Comparison of ENCODE assay signal across 20 cellular contexts in genomic region chr4:2049381-2049780, GRCh38. TPM values are rescaled to one million over a fixed set of nuclear protein-coding genes. Genes with fewer than 3 reads are reported as not detected.
DNase-seq lines count a peak whose midpoint lies in the region; ATAC-seq, FAIRE-seq and TF ChIP-seq lines count a peak whose summit lies in the region.
"Had no signal": no experiment of that assay in that cellular context is flagged by ENCODE, and none has a peak within 500 bp of the region (broad histone marks: within the 10 kb centered on the region; RNA-seq: fewer than 3 reads in every experiment).

No MANE protein-coding gene starts in this region.

- H3K4me3 ChIP-seq in right atrium auricular region (no peak overlapping the region), NB4 (ENCODE audit: low read depth, low read length) (no peak overlapping the region), kidney (ENCODE audit: low read length in 2 of 2) (no peak overlapping the region)
- H3K4me3 ChIP-seq: A549, HAP-1 had no signal

- H3K9me3 ChIP-seq in right atrium auricular region (no peaks in the 10 kb centered on the region), kidney (ENCODE audit: control insufficient read depth in 1 of 2, low read length in 2 of 2) (no peaks in the 10 kb centered on the region)
- H3K9me3 ChIP-seq: Caco-2, HAP-1 had no signal

- H3K9ac ChIP-seq in kidney (ENCODE audit: low read length in 2 of 2) = no peak overlapping the region

- no peaks in the 10 kb centered on the region for H3K36me3 Mint-ChIP-seq in type B pancreatic cell

- peaks cover 0 to 5% of the 10 kb centered on the region in 2 donors for H3K27me3 ChIP-seq in right atrium auricular region

- H3K36me3 ChIP-seq in right atrium auricular region (no peaks in the 10 kb centered on the region), kidney (ENCODE audit: control insufficient read depth in 1 of 2, insufficient read depth in 2 of 2, low read length in 2 of 2) (no peaks in the 10 kb centered on the region)
- H3K36me3 ChIP-seq: HAP-1 had no signal

- FAIRE-seq in kidney (lab: Jason Lieb, UNC) = no peak
- FAIRE-seq: A549, D721Med, G401.6, GM12891, GM19239, H1 had no signal

- ATAC-seq in HG02870 (IDR thresholded peaks at IDR 0.05; ENCODE audit: unreplicated experiment) = no peak
- ATAC-seq: A549 had no signal

- no peak overlapping the region for H3K27ac ChIP-seq in right atrium auricular region
- H3K27ac ChIP-seq in kidney (ENCODE audit: low read depth in 2 of 2, low read length in 2 of 2) = no peak overlapping the region
- H3K27ac ChIP-seq: C4-2B, HL-60 had no signal

- intact Hi-C loops in cardiac septum (cut with DNase I) (no loop called here), kidney (cut with DNase I) (no loop called here)

- DNase-seq in cardiac septum (ENCODE audit: low spot score) (peak; percentile 22), right atrium auricular region (ENCODE audit: low spot score) (no peak), NB4 (ENCODE audit: low read depth) (peak; percentile 1), kidney (peak; percentile 15), type B pancreatic cell (ENCODE audit: extremely low spot score, unreplicated experiment) (peak; percentile 40)
- DNase-seq in stimulated activated CD4-positive, alpha-beta T cell treated with anti-CD3 and anti-CD28 coated beads, Interleukin-12 subunit alpha, Interleukin-12 subunit beta, amount 100 ng/mL, for 4 hours = no peak
- DNase-seq: AML-193, Caco-2, IMR-90 had no signal

- no peak for TF ChIP-seq POLR2A in NB4 (IDR thresholded peaks at IDR 0.05; ENCODE audit: extremely low read depth, insufficient read length)

- no peaks in the 10 kb centered on the region for H3K4me1 ChIP-seq in right atrium auricular region
- H3K4me1 ChIP-seq in kidney (ENCODE audit: control insufficient read depth in 1 of 2, insufficient read depth in 1 of 2, low read depth in 1 of 2, low read length in 2 of 2) = no peaks in the 10 kb centered on the region
- H3K4me1 ChIP-seq: A549, Caco-2 had no signal

- no peaks in the 10 kb centered on the region for H3K9me3 Mint-ChIP-seq in type B pancreatic cell
- H3K9me3 Mint-ChIP-seq: CD4-positive, alpha-beta T cell had no signal

- H3K4me3 Mint-ChIP-seq in type B pancreatic cell = no peak overlapping the region
- H3K4me3 Mint-ChIP-seq: CD4-positive, alpha-beta T cell had no signal

- peaks cover 21% of the 10 kb centered on the region for H3K27me3 Mint-ChIP-seq in type B pancreatic cell

- no peaks in the 10 kb centered on the region for H3K4me1 Mint-ChIP-seq in type B pancreatic cell (ENCODE audit: unreplicated experiment)

- TF ChIP-seq CTCF in right atrium auricular region (IDR thresholded peaks at IDR 0.05) (no peak), NB4 (IDR thresholded peaks at IDR 0.05; ENCODE audit: low read depth, low read length) (no peak), kidney (IDR thresholded peaks at IDR 0.05; ENCODE audit: borderline replicate concordance, extremely low read depth, insufficient read depth) (no peak), type B pancreatic cell (conservative IDR thresholded peaks at IDR 0.05) (no peak)

- H3K27ac Mint-ChIP-seq in type B pancreatic cell = no peak overlapping the region
- H3K27ac Mint-ChIP-seq: CD4-positive, alpha-beta T cell had no signal

RNA-seq across cellular contexts. Expression of gene NAT8L, which starts 9.7 kb away (rescaled TPM):
- total RNA-seq in cardiac septum = 1.1 TPM
- 1 to 10 TPM; 3.0 to 3.2 TPM for total RNA-seq in right atrium auricular region
- 2.7 TPM for total RNA-seq in kidney
- 12.5 TPM for polyA plus RNA-seq in kidney (ENCODE audit: insufficient read depth, low read depth, low replicate concordance)
- total RNA-seq in type B pancreatic cell (ENCODE audit: low replicate concordance) = 9.6 and 14.9 TPM in 2 replicates
- total RNA-seq: CD4-positive, alpha-beta T cell; IMR-90 had no signal

RNA-seq across cellular contexts. Expression of gene NELFA, which starts 40.6 kb away (rescaled TPM):
- total RNA-seq in cardiac septum (14.7 TPM), right atrium auricular region (10 to 100 TPM in 1 of 2 donors, 1 to 10 TPM in 1; 8.0 to 12.7 TPM), kidney (39.1 TPM), type B pancreatic cell (ENCODE audit: low replicate concordance) (42.2 and 44.8 TPM in 2 replicates)
- 17.8 TPM for polyA plus RNA-seq in kidney (ENCODE audit: insufficient read depth, low read depth, low replicate concordance)

Comparison
In these comparisons a context has a peak if more than half of its experiments do, and no peak if none do; other contexts are left out.
1. DNase-seq: peak in cardiac septum (single experiment), NB4 (single experiment), kidney (single experiment) and type B pancreatic cell (single experiment); none in right atrium auricular region (single experiment) and stimulated activated CD4-positive, alpha-beta T cell treated with anti-CD3 and anti-CD28 coated beads, Interleukin-12 subunit alpha, Interleukin-12 subunit beta, amount 100 ng/mL, for 4 hours (single experiment).